In the genomic region with DNA sequence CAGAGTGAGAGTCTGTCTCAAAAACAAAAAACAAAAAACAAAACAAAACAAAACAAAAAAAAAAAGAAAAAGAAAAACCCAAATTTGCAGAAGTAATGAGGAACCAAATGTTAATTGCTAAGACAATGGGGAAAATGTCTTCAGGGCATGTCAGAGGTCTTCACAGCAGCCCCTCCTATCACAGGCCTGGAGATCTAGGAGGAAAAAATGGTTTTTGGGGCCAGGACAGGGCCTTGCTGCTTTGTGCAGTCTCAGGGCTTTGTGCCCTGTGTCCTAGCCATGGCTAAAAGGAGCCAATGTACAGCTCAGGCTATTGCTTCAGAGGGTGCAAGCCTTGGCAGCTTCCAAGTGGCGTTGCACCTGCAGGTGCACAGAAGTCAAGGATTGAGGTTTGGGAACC, we compare ENCODE assay signal across 2 cellular contexts. TPM values are rescaled to one million over a fixed set of nuclear protein-coding genes. Genes with fewer than 3 reads are reported as not detected.
"Had no signal": no experiment of that assay in that cellular context is flagged by ENCODE, and none has a peak within 500 bp of the region (broad histone marks: within the 10 kb centered on the region; RNA-seq: fewer than 3 reads in every experiment).

No MANE protein-coding gene starts in this region.

RNA-seq across cellular contexts. Expression of a gene that starts 9.1 kb away (rescaled TPM):
- total RNA-seq: G401, GM12878 had no signal
